ENCODE assay signal across 8 cellular contexts in the genomic region with DNA sequence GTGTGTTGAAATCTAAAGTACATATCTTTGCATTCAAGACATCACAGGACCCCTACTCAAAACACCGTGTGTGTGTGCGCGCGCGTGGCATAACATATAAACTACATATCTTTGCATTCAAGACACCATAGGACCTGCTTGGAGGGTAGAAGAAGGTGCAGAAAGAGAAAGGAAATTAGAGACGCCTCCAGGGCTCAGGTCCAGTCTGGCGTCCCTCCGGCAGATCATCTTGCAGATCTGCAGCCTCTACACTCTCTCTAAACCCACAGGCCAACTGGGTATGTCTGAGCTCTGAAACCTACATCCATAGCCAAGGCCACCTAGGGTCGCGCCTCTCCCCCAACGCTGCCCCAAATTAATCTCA. TPM values are rescaled to one million over a fixed set of nuclear protein-coding genes. Genes with fewer than 3 reads are reported as not detected.
DNase-seq lines count a peak whose midpoint lies in the region; ATAC-seq and TF ChIP-seq lines count a peak whose summit lies in the region.

No MANE protein-coding gene starts in this region.

- H3K36me3 ChIP-seq in SU-DHL-6 (ENCODE audit: low read length) (no peaks in the 10 kb centered on the region), stomach (no peaks in the 10 kb centered on the region)

- no peak for DNase-seq in T-helper 2 cell treated with Interferon-gamma antibody and Interleukin-4, amounts not matched to agents 5 μg/mL and 100 μg/mL, for 36 hours (ENCODE audit: low spot score)
- DNase-seq in T-helper 2 cell (no peak), fibroblast of pulmonary artery (ENCODE audit: low read depth) (no peak), stomach (no peak), NCI-H524 treated with DMSO at 0.1 percent for 48 hours (lab: John Stamatoyannopoulos, UW) (no peak), occipital lobe (lab: John Stamatoyannopoulos, UW) (no peak)

- no peaks in the 10 kb centered on the region for H3K9me3 ChIP-seq in SU-DHL-6 (ENCODE audit: insufficient read depth, low read length)
- no peaks in the 10 kb centered on the region for H3K9me3 ChIP-seq in stomach

- no peak for TF ChIP-seq POLR2A in stomach (IDR thresholded peaks at IDR 0.05)

- H3K36me3 Mint-ChIP-seq in T-helper 2 cell treated with Interferon-gamma antibody and Interleukin-4, amounts not matched to agents 5 μg/mL and 100 μg/mL, for 36 hours (ENCODE audit: low read depth), result peaks cover 4% of the 10 kb centered on the region

- no peak for TF ChIP-seq EP300 in stomach (IDR thresholded peaks at IDR 0.05)

- peaks cover 11% of the 10 kb centered on the region for H3F3A ChIP-seq in SU-DHL-6 (ENCODE audit: insufficient read depth)

- peak overlapping the region; percentile 36 for H2AFZ ChIP-seq in SU-DHL-6 (ENCODE audit: low read depth, low read length, severe bottlenecking)

- H3K4me2 ChIP-seq in SU-DHL-6 (ENCODE audit: low read depth, low read length, poor library complexity, severe bottlenecking), result peak overlapping the region; percentile 83

- no peaks in the 10 kb centered on the region for H3K9me2 ChIP-seq in SU-DHL-6 (replicated peaks; ENCODE audit: insufficient read depth, low read length)

- peak overlapping the region; percentile 92 for H3K27ac Mint-ChIP-seq in T-helper 2 cell treated with Interferon-gamma antibody and Interleukin-4, amounts not matched to agents 5 μg/mL and 100 μg/mL, for 36 hours

- H3K9me3 Mint-ChIP-seq in T-helper 2 cell treated with Interferon-gamma antibody and Interleukin-4, amounts not matched to agents 5 μg/mL and 100 μg/mL, for 36 hours, result no peaks in the 10 kb centered on the region

- H3K4me1 ChIP-seq in stomach, result peaks cover 10 to 33% (median 20%) of the 10 kb centered on the region in 4 donors

- 0 out of 2 replicates have a peak overlapping the region, but pooled peaks have one; percentile 88 for H3K9ac ChIP-seq in SU-DHL-6 (ENCODE audit: low read length)

- H3K27me3 ChIP-seq in SU-DHL-6 (ENCODE audit: low read length) (no peaks in the 10 kb centered on the region), stomach (no peaks in the 10 kb centered on the region)

- ATAC-seq in HG03571 (IDR thresholded peaks at IDR 0.05; ENCODE audit: unreplicated experiment), result no peak

- no peaks in the 10 kb centered on the region for H3K27me3 Mint-ChIP-seq in T-helper 2 cell treated with Interferon-gamma antibody and Interleukin-4, amounts not matched to agents 5 μg/mL and 100 μg/mL, for 36 hours (ENCODE audit: low read depth)

- H4K20me1 ChIP-seq in SU-DHL-6 (ENCODE audit: low read depth, low read length), result no peaks in the 10 kb centered on the region

- H3K4me3 ChIP-seq in SU-DHL-6 (ENCODE audit: insufficient read depth, low read length, poor library complexity, severe bottlenecking) (no peak overlapping the region), fibroblast of pulmonary artery (replicated peaks; ENCODE audit: low read depth, low read length) (peak overlapping the region; percentile 73), stomach (peak overlapping the region; percentile 57 to 75 (median 62))

- peaks cover 7% of the 10 kb centered on the region; the same call in 1 of the 2 replicates for H3K79me2 ChIP-seq in SU-DHL-6 (ENCODE audit: insufficient read depth, low read length)

- intact Hi-C loops in stomach (cut with DNase I; ENCODE audit: low total_unique reads), result no loop called here

- H3K4me3 Mint-ChIP-seq in T-helper 2 cell treated with Interferon-gamma antibody and Interleukin-4, amounts not matched to agents 5 μg/mL and 100 μg/mL, for 36 hours, result peak overlapping the region; percentile 91

- TF ChIP-seq CTCF in SU-DHL-6 (IDR thresholded peaks at IDR 0.05; ENCODE audit: insufficient read depth, low read length, poor library complexity, severe bottlenecking) (no peak), fibroblast of pulmonary artery (IDR thresholded peaks at IDR 0.05; ENCODE audit: low read length, missing control alignments) (no peak), stomach (IDR thresholded peaks at IDR 0.05) (no peak)

- no peak overlapping the region for H3K27ac ChIP-seq in SU-DHL-6 (ENCODE audit: low read depth, low read length)
- H3K27ac ChIP-seq in stomach, result peak overlapping the region in 3 of 5 donors; percentile 10 to 78 (median 72)

- 68 to 79% (median 73%) methylated on average over 11 of the region's 11 CpGs for WGBS in stomach, 5 donors

- peaks cover 17% of the 10 kb centered on the region for H3K4me1 Mint-ChIP-seq in T-helper 2 cell treated with Interferon-gamma antibody and Interleukin-4, amounts not matched to agents 5 μg/mL and 100 μg/mL, for 36 hours (ENCODE audit: low read depth)

RNA-seq across cellular contexts. Expression of gene PAFAH1B3, which starts 0.7 kb away (rescaled TPM):
- total RNA-seq in stomach, result 10 to 100 TPM in 3 of 5 donors, 1 to 10 TPM in 1, not detected in 1; 7.5 to 58.1 (median 17.9) TPM
- polyA plus RNA-seq in stomach, result 10 to 100 TPM; 33.4 to 37.1 (median 34.3) TPM
- total RNA-seq in occipital lobe, result 198 TPM

RNA-seq across cellular contexts. Expression of gene PRR19, which starts 1.2 kb away (rescaled TPM):
- total RNA-seq in stomach, result not detected
- under 1 TPM in 2 of 3 donors, not detected in 1; 0.68 to 0.98 TPM for polyA plus RNA-seq in stomach
- 1.4 TPM for total RNA-seq in occipital lobe

RNA-seq across cellular contexts. Expression of gene TMEM145, which starts 10.0 kb away (rescaled TPM):
- total RNA-seq in stomach (10 to 100 TPM in 1 of 5 donors, under 1 TPM in 1, not detected in 3; 0.37 to 44.3 TPM), occipital lobe (47.1 TPM)
- 1 to 10 TPM in 1 of 3 donors, under 1 TPM in 2; 0.50 to 1.1 (median 0.61) TPM for polyA plus RNA-seq in stomach

RNA-seq across cellular contexts. Expression of gene MEGF8, which starts 22.4 kb away (rescaled TPM):
- total RNA-seq in stomach (10 to 100 TPM; 12.3 to 46.3 (median 21.0) TPM), occipital lobe (43.7 TPM)
- 1 to 10 TPM; 2.6 to 5.2 (median 3.6) TPM for polyA plus RNA-seq in stomach

RNA-seq across cellular contexts. Expression of gene CIC, which starts 34.0 kb away (rescaled TPM):
- total RNA-seq in stomach (10 to 100 TPM; 19.8 to 60.3 (median 39.1) TPM), occipital lobe (19.5 TPM)
- 10 to 100 TPM; 15.4 to 31.8 (median 21.5) TPM for polyA plus RNA-seq in stomach
